In genomic region chr19:7862413-7862951, GRCh38 we compare ENCODE assay signal across 8 cellular contexts. TPM values are rescaled to one million over a fixed set of nuclear protein-coding genes. Genes with fewer than 3 reads are reported as not detected.
DNase-seq lines count a peak whose midpoint lies in the region; ATAC-seq and TF ChIP-seq lines count a peak whose summit lies in the region.

No MANE protein-coding gene starts in this region.

- peaks cover 18% of the 10 kb centered on the region for H3K27me3 Mint-ChIP-seq in activated CD4-positive, alpha-beta T cell treated with anti-CD3 and anti-CD28 coated beads, Interleukin-2, amount 10 ng/mL, durations not matched to agents 7 days and 5 days
- H3K27me3 Mint-ChIP-seq in dendritic cell treated with granulocyte-macrophage colony-stimulating factor and Interleukin-4, amounts not matched to agents 40 ng/mL and 50 ng/mL, for 4 days, result peaks cover 77% of the 10 kb centered on the region

- no peaks in the 10 kb centered on the region for H3K9me3 Mint-ChIP-seq in activated CD4-positive, alpha-beta T cell treated with anti-CD3 and anti-CD28 coated beads, Interleukin-2, amount 10 ng/mL, durations not matched to agents 7 days and 5 days
- no peaks in the 10 kb centered on the region for H3K9me3 Mint-ChIP-seq in dendritic cell treated with granulocyte-macrophage colony-stimulating factor and Interleukin-4, amounts not matched to agents 40 ng/mL and 50 ng/mL, for 4 days
- no peaks in the 10 kb centered on the region for H3K9me3 Mint-ChIP-seq in stimulated activated effector memory CD8-positive, alpha-beta T cell treated with anti-CD3 and anti-CD28 coated beads, Interleukin-12 subunit alpha, Interleukin-12 subunit beta, amount 100 ng/mL, for 72 hours

- CTCF ChIA-PET in HCT116 (lab: Charles Lee), result interaction anchor here (1.3 to 1.9 kb wide), 3 partner anchors 9 to 41 kb away, joined by 3 to 5 read pairs (median 5); partner anchors contain the start of gene MAP2K7
- CTCF ChIA-PET in activated CD4-positive, alpha-beta T cell treated with anti-CD3 and anti-CD28 coated beads, Interleukin-2, amount 10 ng/mL, durations not matched to agents 7 days and 5 days (lab: Charles Lee), result interaction anchor here (0.8 to 1.7 kb wide), 3 partner anchors 11 to 72 kb away, joined by 3 to 6 read pairs (median 4); partner anchors contain the start of gene MAP2K7

- H3K27ac ChIP-seq in HCT116 (ENCODE audit: low read depth, low read length) (peak overlapping the region; percentile 22; the same call in 1 of the 2 replicates), mesodermal cell (ENCODE audit: low read depth, low read length, severe bottlenecking) (no peak overlapping the region), SJCRH30 (no peak overlapping the region)

- H3K9ac ChIP-seq in HCT116 (ENCODE audit: low read length), result no peak overlapping the region

- H3K27me3 ChIP-seq in HCT116 (ENCODE audit: insufficient read depth, low read length) (no peaks in the 10 kb centered on the region), SJCRH30 (0 out of 2 replicates have a peak, but pooled peaks cover 4% of the 10 kb centered on the region)

- no peak for TF ChIP-seq CTCF in HCT116 (IDR thresholded peaks at IDR 0.05 in 2 of 3, conservative IDR thresholded peaks at IDR 0.05 in 1 of 3; ENCODE audit: borderline replicate concordance in 1 of 3, insufficient read depth in 1 of 3, low read depth in 2 of 3, low read length in 2 of 3)

- H3K9me2 ChIP-seq in HCT116 (ENCODE audit: insufficient read depth), result no peaks in the 10 kb centered on the region

- no peaks in the 10 kb centered on the region for H3K36me3 Mint-ChIP-seq in activated CD4-positive, alpha-beta T cell treated with anti-CD3 and anti-CD28 coated beads, Interleukin-2, amount 10 ng/mL, durations not matched to agents 7 days and 5 days (ENCODE audit: low read depth)
- H3K36me3 Mint-ChIP-seq in dendritic cell treated with granulocyte-macrophage colony-stimulating factor and Interleukin-4, amounts not matched to agents 40 ng/mL and 50 ng/mL, for 4 days (ENCODE audit: low read depth), result peaks cover 29% of the 10 kb centered on the region
- no peaks in the 10 kb centered on the region for H3K36me3 Mint-ChIP-seq in stimulated activated effector memory CD8-positive, alpha-beta T cell treated with anti-CD3 and anti-CD28 coated beads, Interleukin-12 subunit alpha, Interleukin-12 subunit beta, amount 100 ng/mL, for 72 hours

- no peaks in the 10 kb centered on the region for H3K9me3 ChIP-seq in HCT116 (ENCODE audit: control insufficient read depth in 1 of 2, insufficient read depth in 1 of 2, low read depth in 1 of 2, low read length in 2 of 2)
- no peaks in the 10 kb centered on the region for H3K9me3 ChIP-seq in mesodermal cell (ENCODE audit: control insufficient read depth, low read length)
- no peaks in the 10 kb centered on the region for H3K9me3 ChIP-seq in SJCRH30 (replicated peaks)

- intact Hi-C loops in HCT116 (cut with micrococcal nuclease), result no loop called here
- intact Hi-C loops in dendritic cell treated with granulocyte-macrophage colony-stimulating factor and Interleukin-4, amounts not matched to agents 40 ng/mL and 50 ng/mL, for 4 days (cut with micrococcal nuclease), result no loop called here

- peaks cover 11% of the 10 kb centered on the region for H3K4me1 Mint-ChIP-seq in activated CD4-positive, alpha-beta T cell treated with anti-CD3 and anti-CD28 coated beads, Interleukin-2, amount 10 ng/mL, durations not matched to agents 7 days and 5 days
- peaks cover 23% of the 10 kb centered on the region for H3K4me1 Mint-ChIP-seq in dendritic cell treated with granulocyte-macrophage colony-stimulating factor and Interleukin-4, amounts not matched to agents 40 ng/mL and 50 ng/mL, for 4 days (ENCODE audit: low read depth)
- peaks cover 11% of the 10 kb centered on the region for H3K4me1 Mint-ChIP-seq in stimulated activated effector memory CD8-positive, alpha-beta T cell treated with anti-CD3 and anti-CD28 coated beads, Interleukin-12 subunit alpha, Interleukin-12 subunit beta, amount 100 ng/mL, for 72 hours

- no TSS peak for BruUV-seq in HCT116 (replicated peaks; lab: Mats Ljungman, UMichigan)

- RAD21 ChIA-PET in HCT116 (lab: Charles Lee; ENCODE audit: low non-redundant PET in 1 of 2, low total read pairs in 2 of 2, uncharacterized antibody in 2 of 2, unreplicated experiment in 2 of 2), result no interaction called here

- no peak overlapping the region for H3K4me3 ChIP-seq in HCT116 (replicated peaks in 1 of 2; ENCODE audit: low read depth in 1 of 2, low read length in 2 of 2)
- peak overlapping the region; percentile 16 for H3K4me3 ChIP-seq in mesodermal cell (ENCODE audit: extremely low read depth, insufficient read depth, low read length, poor library complexity, severe bottlenecking)
- H3K4me3 ChIP-seq in SJCRH30, result no peak overlapping the region

- DNase-seq in HCT116 (ENCODE audit: low read depth, low spot score) (peak; percentile 54), SJCRH30 (no peak), inferior parietal cortex (ENCODE audit: extremely low spot score) (no peak)
- DNase-seq in activated CD4-positive, alpha-beta T cell treated with anti-CD3 and anti-CD28 coated beads, Interleukin-2, amount 10 ng/mL, durations not matched to agents 7 days and 5 days, result peak; percentile 69
- DNase-seq in stimulated activated effector memory CD8-positive, alpha-beta T cell treated with anti-CD3 and anti-CD28 coated beads, Interleukin-12 subunit alpha, Interleukin-12 subunit beta, amount 100 ng/mL, for 72 hours (ENCODE audit: low spot score in 2 of 2), result peak; percentile 47 to 67

- no peaks in the 10 kb centered on the region for H3K79me2 ChIP-seq in HCT116 (ENCODE audit: insufficient read depth, low read length)

- 1 to 2% methylated on average over 21 to 32 of the region's 67 CpGs for WGBS in mesodermal cell (ENCODE audit: insufficient coverage in 2 of 2), 2 experiments

- H3K4me3 Mint-ChIP-seq in activated CD4-positive, alpha-beta T cell treated with anti-CD3 and anti-CD28 coated beads, Interleukin-2, amount 10 ng/mL, durations not matched to agents 7 days and 5 days, result no peak overlapping the region
- peak overlapping the region; percentile 61 for H3K4me3 Mint-ChIP-seq in dendritic cell treated with granulocyte-macrophage colony-stimulating factor and Interleukin-4, amounts not matched to agents 40 ng/mL and 50 ng/mL, for 4 days
- peak overlapping the region; percentile 46 for H3K4me3 Mint-ChIP-seq in stimulated activated effector memory CD8-positive, alpha-beta T cell treated with anti-CD3 and anti-CD28 coated beads, Interleukin-12 subunit alpha, Interleukin-12 subunit beta, amount 100 ng/mL, for 72 hours

- no peak for TF ChIP-seq RAD21 in HCT116 (IDR thresholded peaks at IDR 0.05; ENCODE audit: low read depth)

- peak; percentile 80 for ATAC-seq in HCT116
- ATAC-seq in stimulated activated effector memory CD8-positive, alpha-beta T cell treated with anti-CD3 and anti-CD28 coated beads, Interleukin-12 subunit alpha, Interleukin-12 subunit beta, amount 100 ng/mL, for 72 hours, result peak; percentile 53
- no peak for ATAC-seq in GM19324 (IDR thresholded peaks at IDR 0.05; ENCODE audit: low FRiP score, unreplicated experiment)

- TF ChIP-seq POLR2A in HCT116 (IDR thresholded peaks at IDR 0.05; ENCODE audit: borderline replicate concordance, extremely low read depth, insufficient read depth, insufficient read length), result no peak

- no peaks in the 10 kb centered on the region for H3K36me3 ChIP-seq in HCT116 (ENCODE audit: control insufficient read depth in 1 of 2, insufficient read depth in 2 of 2, low read length in 2 of 2)
- H3K36me3 ChIP-seq in mesodermal cell (ENCODE audit: control insufficient read depth, insufficient read depth, low read length), result no peaks in the 10 kb centered on the region
- no peaks in the 10 kb centered on the region for H3K36me3 ChIP-seq in SJCRH30

- no peaks in the 10 kb centered on the region for H4K20me1 ChIP-seq in HCT116 (ENCODE audit: insufficient read depth)

- H3K4me1 ChIP-seq in HCT116 (ENCODE audit: control insufficient read depth in 1 of 2, insufficient read depth in 2 of 2, low read length in 2 of 2) (peaks cover 1 to 20% of the 10 kb centered on the region in 2 experiments; a peak in 3 of 4 replicates), mesodermal cell (ENCODE audit: control insufficient read depth, insufficient read depth, low read length, poor library complexity, severe bottlenecking) (peaks cover 11% of the 10 kb centered on the region), SJCRH30 (no peaks in the 10 kb centered on the region)

- no peak overlapping the region for H3K4me2 ChIP-seq in HCT116 (ENCODE audit: low read length)

- no peak overlapping the region for H3K27ac Mint-ChIP-seq in activated CD4-positive, alpha-beta T cell treated with anti-CD3 and anti-CD28 coated beads, Interleukin-2, amount 10 ng/mL, durations not matched to agents 7 days and 5 days
- no peak overlapping the region for H3K27ac Mint-ChIP-seq in dendritic cell treated with granulocyte-macrophage colony-stimulating factor and Interleukin-4, amounts not matched to agents 40 ng/mL and 50 ng/mL, for 4 days
- H3K27ac Mint-ChIP-seq in stimulated activated effector memory CD8-positive, alpha-beta T cell treated with anti-CD3 and anti-CD28 coated beads, Interleukin-12 subunit alpha, Interleukin-12 subunit beta, amount 100 ng/mL, for 72 hours, result no peak overlapping the region

- POLR2A ChIA-PET in HCT116 (lab: Charles Lee), result no interaction called here
- POLR2A ChIA-PET in activated CD4-positive, alpha-beta T cell treated with anti-CD3 and anti-CD28 coated beads, Interleukin-2, amount 10 ng/mL, durations not matched to agents 7 days and 5 days (lab: Charles Lee), result interaction anchor here (0.6 kb wide), 1 partner anchor 233 kb away, joined by 3 read pairs; the partner anchor contains the start of genes PET100 and XAB2

- H2AFZ ChIP-seq in HCT116 (ENCODE audit: low read depth, low read length, poor library complexity, severe bottlenecking), result no peak overlapping the region

RNA-seq across cellular contexts. Expression of gene PRR36, which starts 11.7 kb away (rescaled TPM):
- 7.5 TPM for total RNA-seq in HCT116 (2021; ENCODE audit: unreplicated experiment)
- 5.2 and 6.0 TPM in 2 replicates for polyA plus RNA-seq in HCT116 (2012)
- under 1 TPM; 0.10 to 0.15 TPM for total RNA-seq in activated CD4-positive, alpha-beta T cell treated with anti-CD3 and anti-CD28 coated beads, Interleukin-2, amount 10 ng/mL, durations not matched to agents 7 days and 5 days
- 3.1 TPM for polyA plus RNA-seq in mesodermal cell (2013, experiment 1 of 2)
- 2.1 TPM for polyA plus RNA-seq in mesodermal cell (2013, experiment 2 of 2)
- total RNA-seq in SJCRH30 (2014; rRNA removed; shearing (Covaris generic)), result not detected in 2 replicates

RNA-seq across cellular contexts. Expression of gene LRRC8E, which starts 25.8 kb away (rescaled TPM):
- total RNA-seq in HCT116 (2021; ENCODE audit: unreplicated experiment), result 18.1 TPM
- 11.8 and 13.0 TPM in 2 replicates for polyA plus RNA-seq in HCT116 (2012)
- not detected for total RNA-seq in activated CD4-positive, alpha-beta T cell treated with anti-CD3 and anti-CD28 coated beads, Interleukin-2, amount 10 ng/mL, durations not matched to agents 7 days and 5 days
- 2.7 TPM for polyA plus RNA-seq in mesodermal cell (2013, experiment 1 of 2)
- polyA plus RNA-seq in mesodermal cell (2013, experiment 2 of 2), result 2.3 TPM
- total RNA-seq in SJCRH30 (2014; rRNA removed; shearing (Covaris generic)), result 0.04 and 0.15 TPM in 2 replicates

RNA-seq across cellular contexts. Expression of gene EVI5L, which starts 32.5 kb away (rescaled TPM):
- total RNA-seq in HCT116 (2021; ENCODE audit: unreplicated experiment), result 15.0 TPM
- 17.1 and 21.0 TPM in 2 replicates for polyA plus RNA-seq in HCT116 (2012)
- total RNA-seq in activated CD4-positive, alpha-beta T cell treated with anti-CD3 and anti-CD28 coated beads, Interleukin-2, amount 10 ng/mL, durations not matched to agents 7 days and 5 days, result 10 to 100 TPM in 1 of 2 experiments, 1 to 10 TPM in 1; 9.7 to 11.2 TPM
- 14.9 TPM for polyA plus RNA-seq in mesodermal cell (2013, experiment 1 of 2)
- 9.8 TPM for polyA plus RNA-seq in mesodermal cell (2013, experiment 2 of 2)
- 5.5 and 6.0 TPM in 2 replicates for total RNA-seq in SJCRH30 (2014; rRNA removed; shearing (Covaris generic))

RNA-seq across cellular contexts. Expression of gene MAP2K7, which starts 41.2 kb away (rescaled TPM):
- 59.1 TPM for total RNA-seq in HCT116 (2021; ENCODE audit: unreplicated experiment)
- 36.4 and 43.1 TPM in 2 replicates for polyA plus RNA-seq in HCT116 (2012)
- total RNA-seq in activated CD4-positive, alpha-beta T cell treated with anti-CD3 and anti-CD28 coated beads, Interleukin-2, amount 10 ng/mL, durations not matched to agents 7 days and 5 days, result 10 to 100 TPM; 44.1 to 45.6 TPM
- 29.5 TPM for polyA plus RNA-seq in mesodermal cell (2013, experiment 1 of 2)
- 25.5 TPM for polyA plus RNA-seq in mesodermal cell (2013, experiment 2 of 2)
- 12.9 and 13.6 TPM in 2 replicates for total RNA-seq in SJCRH30 (2014; rRNA removed; shearing (Covaris generic))

RNA-seq across cellular contexts. Expression of gene TGFBR3L, which starts 52.1 kb away (rescaled TPM):
- 30.9 TPM for total RNA-seq in HCT116 (2021; ENCODE audit: unreplicated experiment)
- 37.9 and 39.2 TPM in 2 replicates for polyA plus RNA-seq in HCT116 (2012)
- total RNA-seq in activated CD4-positive, alpha-beta T cell treated with anti-CD3 and anti-CD28 coated beads, Interleukin-2, amount 10 ng/mL, durations not matched to agents 7 days and 5 days, result 1 to 10 TPM in 1 of 2 experiments, under 1 TPM in 1; 0.79 to 1.4 TPM
- 3.5 TPM for polyA plus RNA-seq in mesodermal cell (2013, experiment 1 of 2)
- 1.6 TPM for polyA plus RNA-seq in mesodermal cell (2013, experiment 2 of 2)
- total RNA-seq in SJCRH30 (2014; rRNA removed; shearing (Covaris generic)), result not detected in 2 replicates

Comparison
In these comparisons a context has a peak if more than half of its experiments do, and no peak if none do; other contexts are left out.
1. DNase-seq: peak in HCT116 (single experiment), activated CD4-positive, alpha-beta T cell treated with anti-CD3 and anti-CD28 coated beads, Interleukin-2, amount 10 ng/mL, durations not matched to agents 7 days and 5 days (single experiment) and stimulated activated effector memory CD8-positive, alpha-beta T cell treated with anti-CD3 and anti-CD28 coated beads, Interleukin-12 subunit alpha, Interleukin-12 subunit beta, amount 100 ng/mL, for 72 hours (2 of 2); none in SJCRH30 (0 of 2) and inferior parietal cortex (single experiment).
2. RNA of gene LRRC8E, which starts 25.8 kb away (total RNA-seq): 18.1 TPM in HCT116 (single experiment); 0.04 to 0.15 TPM in SJCRH30 and not detected in activated CD4-positive, alpha-beta T cell treated with anti-CD3 and anti-CD28 coated beads, Interleukin-2, amount 10 ng/mL, durations not matched to agents 7 days and 5 days; every median in the first group is over 10 times any median in the second.